32 cellular contexts compared by ENCODE assay signal in genomic region chr5:35001842-35002241, GRCh38. TPM values are rescaled to one million over a fixed set of nuclear protein-coding genes. Genes with fewer than 3 reads are reported as not detected.
"Had no signal": no experiment of that assay in that cellular context is flagged by ENCODE, and none has a peak within 500 bp of the region (broad histone marks: within the 10 kb centered on the region; RNA-seq: fewer than 3 reads in every experiment).

No MANE protein-coding gene starts in this region.

- H3K4me3 ChIP-seq: MG63, Peyer's patch, SJSA1 had no signal

- H3K9ac ChIP-seq: SK-N-SH had no signal

- H3K27ac ChIP-seq: Peyer's patch, SJSA1 had no signal

- DNase-seq: Karpas-422, MG63, MV-4-11, NCI-H1092, NCI-H1105, NCI-H1417 treated with DMSO at 0.1 percent for 48 hours, NCI-H1436 treated with DMSO at 0.1 percent for 48 hours, NCI-H1694 treated with DMSO at 0.1 percent for 48 hours, NCI-H187 treated with DMSO at 0.1 percent for 48 hours, NCI-H2029, NCI-H2081, NCI-H2171 treated with DMSO at 0.1 percent for 48 hours, NCI-H2227 treated with DMSO at 0.1 percent for 48 hours, NCI-H345, NCI-H446, NCI-H510A, NCI-H524, NCI-H526, NCI-H69, NCI-H748 treated with DMSO at 0.1 percent for 48 hours, NCI-H82, OCI-M1, PC-3, Peyer's patch, Right ventricle myocardium superior, RPMI8226, SHP77 treated with DMSO at 0.1 percent for 48 hours, SK-N-SH, SW 1271, T-helper 1 cell had no signal

- H3K9me2 ChIP-seq: SK-N-SH had no signal

- H3K4me2 ChIP-seq: SK-N-SH had no signal

- H3K36me3 ChIP-seq: MG63, Peyer's patch, SJSA1 had no signal

- H3K27me3 ChIP-seq: MG63, Peyer's patch, SJSA1 had no signal

- H3K4me1 ChIP-seq: Peyer's patch, SJSA1 had no signal

- H3K9me3 ChIP-seq: MG63, Peyer's patch, SJSA1, SK-N-SH had no signal

- ATAC-seq: PC-3 had no signal

RNA-seq across cellular contexts. Expression of gene AGXT2, which starts 45.9 kb away (rescaled TPM):
- total RNA-seq: LHCN-M2, PC-3, Right ventricle myocardium superior, SJSA1 had no signal
